ENCODE assay signal across 8 cellular contexts in genomic region chr17:78717431-78717980, GRCh38.
A peak's percentile ranks its signal among the peaks of the same experiment; 100 is the strongest.
DNase-seq lines count a peak whose midpoint lies in the region; ATAC-seq and TF ChIP-seq lines count a peak whose summit lies in the region.

No MANE protein-coding gene starts in this region.

- peaks cover 99% of the 10 kb centered on the region for H3K4me1 Mint-ChIP-seq in stimulated activated naive CD8-positive, alpha-beta T cell treated with anti-CD3 and anti-CD28 coated beads, Interleukin-15, Interleukin-2, amounts not matched to agents 100 ng/mL and 50 ng/mL, for 24 hours (ENCODE audit: low read depth)
- H3K4me1 Mint-ChIP-seq in natural killer cell treated with Interleukin-12 subunit alpha and Interleukin-12 subunit beta and Interleukin-15 and Interleukin-18, amount 100 ng/mL, for 72 hours (ENCODE audit: low read depth in 2 of 2) = peaks cover 70% of the 10 kb centered on the region in 2 donors

- CTCF ChIA-PET in RWPE1 (lab: Yijun Ruan, JAX) = interaction anchor here (1.6 kb wide), 1 partner anchor 220 kb away, joined by 5 read pairs; no protein-coding TSS in a partner anchor

- H3K27me3 Mint-ChIP-seq in stimulated activated naive CD8-positive, alpha-beta T cell treated with anti-CD3 and anti-CD28 coated beads, Interleukin-15, Interleukin-2, amounts not matched to agents 100 ng/mL and 50 ng/mL, for 24 hours = no peaks in the 10 kb centered on the region
- no peaks in the 10 kb centered on the region for H3K27me3 Mint-ChIP-seq in natural killer cell treated with Interleukin-12 subunit alpha and Interleukin-12 subunit beta and Interleukin-15 and Interleukin-18, amount 100 ng/mL, for 72 hours

- H3K4me3 Mint-ChIP-seq in stimulated activated naive CD8-positive, alpha-beta T cell treated with anti-CD3 and anti-CD28 coated beads, Interleukin-15, Interleukin-2, amounts not matched to agents 100 ng/mL and 50 ng/mL, for 24 hours = peak overlapping the region; percentile 61
- peak overlapping the region; percentile 79 for H3K4me3 Mint-ChIP-seq in natural killer cell treated with Interleukin-12 subunit alpha and Interleukin-12 subunit beta and Interleukin-15 and Interleukin-18, amount 100 ng/mL, for 72 hours

- H3K27ac ChIP-seq in RWPE1 (peak overlapping the region; percentile 78), epithelial cell of prostate (peak overlapping the region; percentile 19)

- H3K27ac Mint-ChIP-seq in stimulated activated naive CD8-positive, alpha-beta T cell treated with anti-CD3 and anti-CD28 coated beads, Interleukin-15, Interleukin-2, amounts not matched to agents 100 ng/mL and 50 ng/mL, for 24 hours = peak overlapping the region; percentile 97
- peak overlapping the region; percentile 86 to 95 for H3K27ac Mint-ChIP-seq in natural killer cell treated with Interleukin-12 subunit alpha and Interleukin-12 subunit beta and Interleukin-15 and Interleukin-18, amount 100 ng/mL, for 72 hours

- POLR2A ChIA-PET in RWPE1 (lab: Yijun Ruan, JAX; ENCODE audit: low non-redundant PET) = no interaction called here

- H3K36me3 Mint-ChIP-seq in stimulated activated naive CD8-positive, alpha-beta T cell treated with anti-CD3 and anti-CD28 coated beads, Interleukin-15, Interleukin-2, amounts not matched to agents 100 ng/mL and 50 ng/mL, for 24 hours (ENCODE audit: low read depth) = no peaks in the 10 kb centered on the region
- no peaks in the 10 kb centered on the region for H3K36me3 Mint-ChIP-seq in natural killer cell treated with Interleukin-12 subunit alpha and Interleukin-12 subunit beta and Interleukin-15 and Interleukin-18, amount 100 ng/mL, for 72 hours

- no peak for TF ChIP-seq CTCF in RWPE1 (conservative IDR thresholded peaks at IDR 0.05; ENCODE audit: low read depth)

- ATAC-seq in stimulated activated naive CD8-positive, alpha-beta T cell treated with anti-CD3 and anti-CD28 coated beads, Interleukin-15, Interleukin-2, amounts not matched to agents 100 U/mL and 50 U/mL, for 24 hours = no peak
- no peak for ATAC-seq in natural killer cell treated with Interleukin-12 subunit alpha and Interleukin-12 subunit beta and Interleukin-15 and Interleukin-18, amount 100 ng/mL, for 72 hours
- no peak for ATAC-seq in HG03280 (IDR thresholded peaks at IDR 0.05; ENCODE audit: unreplicated experiment)

- H3K9me3 Mint-ChIP-seq in stimulated activated naive CD8-positive, alpha-beta T cell treated with anti-CD3 and anti-CD28 coated beads, Interleukin-15, Interleukin-2, amounts not matched to agents 100 ng/mL and 50 ng/mL, for 24 hours = no peaks in the 10 kb centered on the region
- H3K9me3 Mint-ChIP-seq in natural killer cell treated with Interleukin-12 subunit alpha and Interleukin-12 subunit beta and Interleukin-15 and Interleukin-18, amount 100 ng/mL, for 72 hours = no peaks in the 10 kb centered on the region

- no peak for DNase-seq in stimulated activated naive CD8-positive, alpha-beta T cell treated with anti-CD3 and anti-CD28 coated beads, Interleukin-15, Interleukin-2, amounts not matched to agents 100 U/mL and 50 U/mL, for 24 hours
- DNase-seq in RWPE1 (ENCODE audit: low spot score) (no peak), epithelial cell of prostate (ENCODE audit: low read depth, low spot score) (no peak), RKO (ENCODE audit: low spot score) (no peak)
- DNase-seq in natural killer cell treated with Interleukin-12 subunit alpha and Interleukin-12 subunit beta and Interleukin-15 and Interleukin-18, amount 100 ng/mL, for 72 hours (ENCODE audit: low spot score) = no peak
- no peak for DNase-seq in stimulated activated CD4-positive, alpha-beta T cell treated with anti-CD3 and anti-CD28 coated beads, Interleukin-4, amount 100 ng/mL, for 24 hours
